In the genomic region with DNA sequence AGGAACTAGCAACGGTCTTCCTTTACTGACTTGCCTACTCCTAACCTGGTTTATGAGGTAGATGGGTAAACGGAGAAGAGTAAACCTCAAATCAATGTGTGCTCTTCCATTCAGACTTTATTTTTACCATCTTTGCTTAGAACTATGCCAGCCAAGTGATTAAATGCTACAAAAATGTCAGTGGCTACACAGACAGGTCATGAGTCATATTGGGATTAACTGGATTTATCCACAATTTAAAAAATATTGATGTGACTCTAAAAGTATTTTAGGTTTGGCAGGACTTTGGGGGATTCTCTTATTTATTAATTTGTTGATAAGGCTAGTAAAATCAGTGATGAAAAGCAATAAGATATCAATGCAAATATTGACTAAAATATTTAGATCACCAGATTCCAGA, we compare ENCODE assay signal across 14 cellular contexts.
A peak's percentile ranks its signal among the peaks of the same experiment; 100 is the strongest.
DNase-seq lines count a peak whose midpoint lies in the region; ATAC-seq and TF ChIP-seq lines count a peak whose summit lies in the region.
"Had no signal": no experiment of that assay in that cellular context is flagged by ENCODE, and none has a peak within 500 bp of the region (broad histone marks: within the 10 kb centered on the region; RNA-seq: fewer than 3 reads in every experiment).

No MANE protein-coding gene starts in this region.

- H3K9me3 Mint-ChIP-seq in Caco-2 (ENCODE audit: unreplicated experiment): no peaks in the 10 kb centered on the region
- H3K9me3 Mint-ChIP-seq in activated CD8-positive, alpha-beta T cell treated with anti-CD3 and anti-CD28 coated beads for 36 hours: no peaks in the 10 kb centered on the region
- H3K9me3 Mint-ChIP-seq: type B pancreatic cell, WTC11 had no signal

- no peak overlapping the region for H3K4me3 Mint-ChIP-seq in Caco-2 (ENCODE audit: unreplicated experiment)
- H3K4me3 Mint-ChIP-seq in activated CD8-positive, alpha-beta T cell treated with anti-CD3 and anti-CD28 coated beads for 36 hours: no peak overlapping the region
- H3K4me3 Mint-ChIP-seq: type B pancreatic cell, WTC11 had no signal

- 0 out of 2 replicates have a peak, but pooled peaks cover 3% of the 10 kb centered on the region for H3K9me3 ChIP-seq in Caco-2
- H3K9me3 ChIP-seq: BLaER1, prostate gland had no signal

- no peak for ATAC-seq in activated CD8-positive, alpha-beta T cell treated with anti-CD3 and anti-CD28 coated beads for 36 hours
- ATAC-seq: WTC11 had no signal

- in situ Hi-C loops in brain microvascular endothelial cell (cut with HindIII; ENCODE audit: low pct_ligation_motif_present, low sequenced_read_pairs): no loop called here

- H3K27ac Mint-ChIP-seq in Caco-2 (ENCODE audit: unreplicated experiment): no peak overlapping the region
- no peak overlapping the region for H3K27ac Mint-ChIP-seq in activated CD8-positive, alpha-beta T cell treated with anti-CD3 and anti-CD28 coated beads for 36 hours
- H3K27ac Mint-ChIP-seq: type B pancreatic cell, WTC11 had no signal

- no peaks in the 10 kb centered on the region for H3K4me1 Mint-ChIP-seq in Caco-2 (ENCODE audit: low read depth, unreplicated experiment)
- no peaks in the 10 kb centered on the region for H3K4me1 Mint-ChIP-seq in activated CD8-positive, alpha-beta T cell treated with anti-CD3 and anti-CD28 coated beads for 36 hours (ENCODE audit: low read depth)

- CTCF ChIA-PET in Caco-2 (lab: Charles Lee): no interaction called here
- CTCF ChIA-PET in activated CD8-positive, alpha-beta T cell treated with anti-CD3 and anti-CD28 coated beads for 36 hours (lab: Charles Lee): no interaction called here

- DNase-seq in AG20443 (ENCODE audit: low spot score) (peak; percentile 46), LoVo (ENCODE audit: low spot score) (peak; percentile 21), brain microvascular endothelial cell (peak; percentile 41), kidney tubule cell (ENCODE audit: low spot score) (peak; percentile 84), HT-29 (ENCODE audit: low spot score) (no peak), Caco-2 (no peak), midbrain (lab: John Stamatoyannopoulos, UW) (no peak)
- no peak for DNase-seq in activated CD8-positive, alpha-beta T cell treated with anti-CD3 and anti-CD28 coated beads for 36 hours
- DNase-seq: NCI-H2081 treated with DMSO at 0.1 percent for 48 hours had no signal

- no peaks in the 10 kb centered on the region for H3K27me3 Mint-ChIP-seq in Caco-2 (ENCODE audit: insufficient read depth, unreplicated experiment)
- peaks cover 1% of the 10 kb centered on the region for H3K27me3 Mint-ChIP-seq in activated CD8-positive, alpha-beta T cell treated with anti-CD3 and anti-CD28 coated beads for 36 hours
- H3K27me3 Mint-ChIP-seq: type B pancreatic cell had no signal

- no peak for TF ChIP-seq CTCF in brain microvascular endothelial cell (IDR thresholded peaks at IDR 0.05; ENCODE audit: low read depth, low read length, missing control alignments)
- no peak for TF ChIP-seq CTCF in Caco-2 (IDR thresholded peaks at IDR 0.05; ENCODE audit: insufficient read depth in 1 of 2, low read depth in 1 of 2, low read length in 1 of 2, severe bottlenecking in 1 of 2, unreplicated experiment in 1 of 2)
- TF ChIP-seq CTCF in activated CD8-positive, alpha-beta T cell treated with anti-CD3 and anti-CD28 coated beads for 36 hours (IDR thresholded peaks at IDR 0.05): no peak

- no peak overlapping the region for H3K4me3 ChIP-seq in brain microvascular endothelial cell (ENCODE audit: low read depth, low read length)
- H3K4me3 ChIP-seq in Caco-2 (ENCODE audit: low read depth, low read length): no peak overlapping the region
- H3K4me3 ChIP-seq: BLaER1, coronary artery, prostate gland had no signal

- H3K27me3 ChIP-seq in brain microvascular endothelial cell (replicated peaks) (no peaks in the 10 kb centered on the region), Caco-2 (replicated peaks; ENCODE audit: control insufficient read depth, insufficient read depth, low read length) (no peaks in the 10 kb centered on the region)
- H3K27me3 ChIP-seq: BLaER1 had no signal

- H3K36me3 Mint-ChIP-seq in Caco-2 (ENCODE audit: insufficient read depth, unreplicated experiment): no peaks in the 10 kb centered on the region
- no peaks in the 10 kb centered on the region for H3K36me3 Mint-ChIP-seq in activated CD8-positive, alpha-beta T cell treated with anti-CD3 and anti-CD28 coated beads for 36 hours (ENCODE audit: low read depth)
- H3K36me3 Mint-ChIP-seq: type B pancreatic cell, WTC11 had no signal

- BruUV-seq in Caco-2 (replicated peaks; lab: Mats Ljungman, UMichigan): no TSS peak

- H3K27ac ChIP-seq in brain microvascular endothelial cell: peak overlapping the region; percentile 16
- H3K27ac ChIP-seq: BLaER1, coronary artery, prostate gland had no signal

- intact Hi-C loops in Caco-2 (cut with micrococcal nuclease; ENCODE audit: unreplicated experiment): no loop called here
- intact Hi-C loops in activated CD8-positive, alpha-beta T cell treated with anti-CD3 and anti-CD28 coated beads for 36 hours (cut with micrococcal nuclease): no loop called here

- H3K36me3 ChIP-seq in brain microvascular endothelial cell (replicated peaks) (no peaks in the 10 kb centered on the region), Caco-2 (ENCODE audit: control insufficient read depth, insufficient read depth, low read length) (no peaks in the 10 kb centered on the region)
- H3K36me3 ChIP-seq: BLaER1, prostate gland had no signal

- POLR2A ChIA-PET in Caco-2 (lab: Charles Lee): no interaction called here
- POLR2A ChIA-PET in activated CD8-positive, alpha-beta T cell treated with anti-CD3 and anti-CD28 coated beads for 36 hours (lab: Charles Lee): no interaction called here

- H3K4me1 ChIP-seq in Caco-2: peaks cover 33% of the 10 kb centered on the region
- H3K4me1 ChIP-seq: BLaER1, prostate gland had no signal

Comparison
In these comparisons a context has a peak if more than half of its experiments do, and no peak if none do; other contexts are left out.
1. DNase-seq: peak in AG20443 (single experiment), LoVo (single experiment), brain microvascular endothelial cell (single experiment) and kidney tubule cell (single experiment); none in HT-29 (single experiment), Caco-2 (0 of 2), midbrain (single experiment) and activated CD8-positive, alpha-beta T cell treated with anti-CD3 and anti-CD28 coated beads for 36 hours (single experiment).